In genomic region chr11:6285019-6285418, GRCh38 we compare ENCODE assay signal across 16 cellular contexts. TPM values are rescaled to one million over a fixed set of nuclear protein-coding genes. Genes with fewer than 3 reads are reported as not detected.
DNase-seq lines count a peak whose midpoint lies in the region; ATAC-seq and TF ChIP-seq lines count a peak whose summit lies in the region.
"Had no signal": no experiment of that assay in that cellular context is flagged by ENCODE, and none has a peak within 500 bp of the region (broad histone marks: within the 10 kb centered on the region; RNA-seq: fewer than 3 reads in every experiment).

No MANE protein-coding gene starts in this region.

- no peak overlapping the region for H3K4me2 ChIP-seq in neuronal stem cell (ENCODE audit: insufficient read depth, low read length, poor library complexity, severe bottlenecking)
- H3K4me2 ChIP-seq: BLaER1 treated with 17β-estradiol and CSF1 and Interleukin-3, amounts not matched to agents 10 nM and 100 nM had no signal

- peak overlapping the region; percentile 56 for H4K91ac ChIP-seq in neuronal stem cell (ENCODE audit: low read depth, low read length, poor library complexity)

- peak in 4 of 5 donors; percentile 50 to 59 (median 54) for DNase-seq in heart left ventricle
- no peak for DNase-seq in cardiac septum (ENCODE audit: low spot score)
- peak in 1 of 2 donors; percentile 72 for DNase-seq in heart right ventricle
- DNase-seq in neuronal stem cell (ENCODE audit: low spot score), result no peak
- DNase-seq in caudate nucleus (lab: John Stamatoyannopoulos, UW), result no peak
- DNase-seq in activated effector memory CD4-positive, alpha-beta T cell treated with anti-CD3 and anti-CD28 coated beads, Interleukin-2, amount 50 U/mL, for 16 hours, result no peak
- no peak for DNase-seq in activated naive CD8-positive, alpha-beta T cell treated with anti-CD3 and anti-CD28 coated beads for 36 hours
- DNase-seq: ACHN; CD4-positive, CD25-positive, alpha-beta regulatory T cell; DMS53; HCEC 1CT had no signal

- H3K27me3 ChIP-seq in heart left ventricle (peaks cover 0 to 7% (median 0%) of the 10 kb centered on the region in 9 donors), heart right ventricle (peaks cover 0 to 9% (median 0%) of the 10 kb centered on the region in 7 donors), neuronal stem cell (ENCODE audit: control insufficient read depth in 3 of 3, insufficient read depth in 3 of 3, low read depth in 1 of 3, low read length in 3 of 3) (peaks cover 0 to 19% (median 0%) of the 10 kb centered on the region in 3 experiments)
- H3K27me3 ChIP-seq: BLaER1 treated with 17β-estradiol and CSF1 and Interleukin-3, amounts not matched to agents 10 nM and 100 nM had no signal

- H2AFZ ChIP-seq in neuronal stem cell (ENCODE audit: low read length), result no peak overlapping the region

- H3K18ac ChIP-seq in neuronal stem cell (ENCODE audit: low read length), result no peak overlapping the region

- no peaks in the 10 kb centered on the region for H3K4me1 ChIP-seq in heart left ventricle
- H3K4me1 ChIP-seq in heart right ventricle, result no peaks in the 10 kb centered on the region
- H3K4me1 ChIP-seq in neuronal stem cell (ENCODE audit: control insufficient read depth in 2 of 2, insufficient read depth in 1 of 2, low read depth in 1 of 2, low read length in 2 of 2), result peaks cover 0 to 3% of the 10 kb centered on the region in 2 donors

- no peak overlapping the region for H3K9ac ChIP-seq in neuronal stem cell (ENCODE audit: low read depth, low read length, poor library complexity)
- H3K9ac ChIP-seq: BLaER1 treated with 17β-estradiol and CSF1 and Interleukin-3, amounts not matched to agents 10 nM and 100 nM had no signal

- H3K14ac ChIP-seq in neuronal stem cell (ENCODE audit: low read length), result no peak overlapping the region

- H3K79me1 ChIP-seq in neuronal stem cell (ENCODE audit: low read depth, low read length), result no peaks in the 10 kb centered on the region

- no peaks in the 10 kb centered on the region for H3K36me3 Mint-ChIP-seq in activated naive CD8-positive, alpha-beta T cell treated with anti-CD3 and anti-CD28 coated beads for 36 hours
- H3K36me3 Mint-ChIP-seq: CD4-positive, CD25-positive, alpha-beta regulatory T cell had no signal

- no peak overlapping the region for H2BK5ac ChIP-seq in neuronal stem cell (ENCODE audit: low read length)

- no peaks in the 10 kb centered on the region for H3K36me3 ChIP-seq in heart left ventricle
- H3K36me3 ChIP-seq in heart right ventricle, result no peaks in the 10 kb centered on the region
- H3K36me3 ChIP-seq in neuronal stem cell (replicated peaks in 1 of 2; ENCODE audit: control insufficient read depth in 2 of 2, insufficient read depth in 2 of 2, low read length in 2 of 2), result no peaks in the 10 kb centered on the region
- H3K36me3 ChIP-seq: BLaER1 treated with 17β-estradiol and CSF1 and Interleukin-3, amounts not matched to agents 10 nM and 100 nM had no signal

- no peak overlapping the region for H3K27ac Mint-ChIP-seq in activated naive CD8-positive, alpha-beta T cell treated with anti-CD3 and anti-CD28 coated beads for 36 hours
- H3K27ac Mint-ChIP-seq: CD4-positive, CD25-positive, alpha-beta regulatory T cell had no signal

- TF ChIP-seq POLR2A in heart left ventricle (IDR thresholded peaks at IDR 0.05), result no peak

- H3K27ac ChIP-seq in heart left ventricle, result no peak overlapping the region
- H3K27ac ChIP-seq in heart right ventricle, result no peak overlapping the region
- no peak overlapping the region for H3K27ac ChIP-seq in neuronal stem cell (replicated peaks; ENCODE audit: low read length)
- no peak overlapping the region for H3K27ac ChIP-seq in caudate nucleus (ENCODE audit: low read depth, low read length)
- H3K27ac ChIP-seq: BLaER1 treated with 17β-estradiol and CSF1 and Interleukin-3, amounts not matched to agents 10 nM and 100 nM; HL-60 had no signal

- no peak overlapping the region for H2BK12ac ChIP-seq in neuronal stem cell (ENCODE audit: low read length)

- H3K4me3 Mint-ChIP-seq in activated naive CD8-positive, alpha-beta T cell treated with anti-CD3 and anti-CD28 coated beads for 36 hours, result no peak overlapping the region
- H3K4me3 Mint-ChIP-seq: CD4-positive, CD25-positive, alpha-beta regulatory T cell had no signal

- H3K9me3 ChIP-seq in heart left ventricle, result no peaks in the 10 kb centered on the region
- H3K9me3 ChIP-seq in heart right ventricle, result no peaks in the 10 kb centered on the region
- H3K9me3 ChIP-seq in neuronal stem cell (replicated peaks in 1 of 2; ENCODE audit: control insufficient read depth in 2 of 2, insufficient read depth in 1 of 2, low read depth in 1 of 2, low read length in 2 of 2), result no peaks in the 10 kb centered on the region

- H3K23ac ChIP-seq in neuronal stem cell (ENCODE audit: low read depth, low read length, poor library complexity), result no peak overlapping the region

- H2BK120ac ChIP-seq in neuronal stem cell (ENCODE audit: low read depth, low read length), result no peak overlapping the region

- ATAC-seq in heart left ventricle (peak; percentile 81 to 89 (median 87)), heart right ventricle (peak; percentile 55 to 91 (median 81))

- H3K4me3 ChIP-seq in heart left ventricle (no peak overlapping the region), heart right ventricle (no peak overlapping the region), neuronal stem cell (ENCODE audit: low read length in 2 of 2) (peak overlapping the region in 1 of 2 donors; percentile 46)
- H3K4me3 ChIP-seq: BLaER1 treated with 17β-estradiol and CSF1 and Interleukin-3, amounts not matched to agents 10 nM and 100 nM had no signal

- H3K4ac ChIP-seq in neuronal stem cell (ENCODE audit: low read length), result no peak overlapping the region

- no peaks in the 10 kb centered on the region for H3K9me3 Mint-ChIP-seq in activated naive CD8-positive, alpha-beta T cell treated with anti-CD3 and anti-CD28 coated beads for 36 hours

- H2BK15ac ChIP-seq in neuronal stem cell (ENCODE audit: low read length), result no peak overlapping the region

- 53 to 69% (median 56%) methylated on average over 4 of the region's 4 CpGs for WGBS in heart left ventricle, 4 donors
- 68% methylated on average over 4 of the region's 4 CpGs for WGBS in heart right ventricle, 2 donors
- no CpG with 5 or more reads among the region's 4 CpGs for WGBS in neuronal stem cell (ENCODE audit: extremely low coverage in 2 of 2, insufficient read length in 2 of 2, insufficient replicate concordance in 1 of 2), 2 donors

- H2AK5ac ChIP-seq in neuronal stem cell (ENCODE audit: low read depth, low read length), result no peak overlapping the region

- intact Hi-C loops in heart left ventricle (cut with DNase I) (no loop called here), cardiac septum (cut with DNase I) (no loop called here), heart right ventricle (cut with DNase I) (no loop called here)

- H4K8ac ChIP-seq in neuronal stem cell (ENCODE audit: low read depth, low read length), result no peak overlapping the region

- no peaks in the 10 kb centered on the region for H3K4me1 Mint-ChIP-seq in activated naive CD8-positive, alpha-beta T cell treated with anti-CD3 and anti-CD28 coated beads for 36 hours
- H3K4me1 Mint-ChIP-seq: CD4-positive, CD25-positive, alpha-beta regulatory T cell had no signal

- H3K27me3 Mint-ChIP-seq in activated naive CD8-positive, alpha-beta T cell treated with anti-CD3 and anti-CD28 coated beads for 36 hours, result peaks cover 56% of the 10 kb centered on the region

- TF ChIP-seq CTCF in heart left ventricle (IDR thresholded peaks at IDR 0.05), result no peak
- no peak for TF ChIP-seq CTCF in heart right ventricle (IDR thresholded peaks at IDR 0.05)

RNA-seq across cellular contexts. Expression of gene CCKBR, which starts 25.4 kb away (rescaled TPM):
- total RNA-seq in heart left ventricle, result under 1 TPM in 1 of 9 donors, not detected in 8; 0.14 TPM
- polyA plus RNA-seq in heart left ventricle, result not detected
- total RNA-seq in cardiac septum, result not detected
- total RNA-seq in heart right ventricle, result not detected
- under 1 TPM in 1 of 2 donors, not detected in 1; 0.15 TPM for polyA plus RNA-seq in heart right ventricle
- 15.4 TPM for polyA plus RNA-seq in neuronal stem cell (2013, experiment 1 of 2)
- polyA plus RNA-seq in neuronal stem cell (2013, experiment 2 of 2), result 15.2 TPM
- under 1 TPM; 0.16 to 0.43 TPM for total RNA-seq in activated naive CD8-positive, alpha-beta T cell treated with anti-CD3 and anti-CD28 coated beads for 36 hours
- total RNA-seq: A172; CD4-positive, CD25-positive, alpha-beta regulatory T cell; Daoy; H4 had no signal
- polyA plus RNA-seq: CD4-positive, CD25-positive, alpha-beta regulatory T cell had no signal

RNA-seq across cellular contexts. Expression of gene CAVIN3, which starts 35.3 kb away (rescaled TPM):
- total RNA-seq in heart left ventricle, result 100 to 1,000 TPM in 4 of 9 donors, 10 to 100 TPM in 5; 40.4 to 155 (median 86.7) TPM
- polyA plus RNA-seq in heart left ventricle, result 100 to 1,000 TPM in 1 of 2 donors, 10 to 100 TPM in 1; 92.8 to 126 TPM
- 77.6 TPM for total RNA-seq in cardiac septum
- 100 to 1,000 TPM in 1 of 10 donors, 10 to 100 TPM in 9; 39.3 to 117 (median 46.0) TPM for total RNA-seq in heart right ventricle
- polyA plus RNA-seq in heart right ventricle, result 100 to 1,000 TPM; 150 to 186 TPM
- 11.2 TPM for polyA plus RNA-seq in neuronal stem cell (2013, experiment 1 of 2)
- 11.2 TPM for polyA plus RNA-seq in neuronal stem cell (2013, experiment 2 of 2)
- total RNA-seq in activated naive CD8-positive, alpha-beta T cell treated with anti-CD3 and anti-CD28 coated beads for 36 hours, result 10 to 100 TPM; 26.3 to 30.0 TPM
- total RNA-seq: A172 had no signal

RNA-seq across cellular contexts. Expression of gene CNGA4, which starts 46.1 kb away (rescaled TPM):
- total RNA-seq in heart left ventricle, result not detected
- polyA plus RNA-seq in heart left ventricle, result under 1 TPM; 0.06 to 0.11 TPM
- not detected for total RNA-seq in cardiac septum
- under 1 TPM in 1 of 10 donors, not detected in 9; 0.13 TPM for total RNA-seq in heart right ventricle
- polyA plus RNA-seq in heart right ventricle, result under 1 TPM in 1 of 2 donors, not detected in 1; 0.01 TPM
- polyA plus RNA-seq in neuronal stem cell (2013, experiment 1 of 2), result 0.08 TPM
- 0.06 TPM for polyA plus RNA-seq in neuronal stem cell (2013, experiment 2 of 2)
- total RNA-seq in activated naive CD8-positive, alpha-beta T cell treated with anti-CD3 and anti-CD28 coated beads for 36 hours, result under 1 TPM; 0.10 to 0.30 TPM
- total RNA-seq: A172, Daoy, H4 had no signal
- polyA plus RNA-seq: CD4-positive, CD25-positive, alpha-beta regulatory T cell had no signal

RNA-seq across cellular contexts. Expression of gene FHIP1B, which starts 50.6 kb away (rescaled TPM):
- total RNA-seq in heart left ventricle, result 10 to 100 TPM; 13.1 to 30.3 (median 16.3) TPM
- 10 to 100 TPM; 13.7 to 25.4 TPM for polyA plus RNA-seq in heart left ventricle
- total RNA-seq in cardiac septum, result 19.7 TPM
- total RNA-seq in heart right ventricle, result 10 to 100 TPM; 13.4 to 17.3 (median 14.3) TPM
- polyA plus RNA-seq in heart right ventricle, result 10 to 100 TPM; 20.2 to 23.3 TPM
- polyA plus RNA-seq in neuronal stem cell (2013, experiment 1 of 2), result 21.2 TPM
- polyA plus RNA-seq in neuronal stem cell (2013, experiment 2 of 2), result 20.4 TPM
- total RNA-seq in activated naive CD8-positive, alpha-beta T cell treated with anti-CD3 and anti-CD28 coated beads for 36 hours, result 10 to 100 TPM; 14.2 to 16.0 TPM

Comparison
In these comparisons a context has a peak if more than half of its experiments do, and no peak if none do; other contexts are left out.
1. DNase-seq: peak in heart left ventricle (4 of 5); none in cardiac septum (single experiment), neuronal stem cell (single experiment), caudate nucleus (0 of 61), activated effector memory CD4-positive, alpha-beta T cell treated with anti-CD3 and anti-CD28 coated beads, Interleukin-2, amount 50 U/mL, for 16 hours (single experiment) and activated naive CD8-positive, alpha-beta T cell treated with anti-CD3 and anti-CD28 coated beads for 36 hours (single experiment).